8 cellular contexts compared by ENCODE assay signal in genomic region chr16:46918905-46919792, GRCh38. TPM values are rescaled to one million over a fixed set of nuclear protein-coding genes. Genes with fewer than 3 reads are reported as not detected.
DNase-seq lines count a peak whose midpoint lies in the region; ATAC-seq, FAIRE-seq and TF ChIP-seq lines count a peak whose summit lies in the region.

No MANE protein-coding gene starts in this region.

- 55 to 65% (median 55%) methylated on average over 21 of the region's 21 CpGs for WGBS in psoas muscle, 3 donors

- H3K4me3 ChIP-seq in psoas muscle = no peak overlapping the region

- peaks cover 9% of the 10 kb centered on the region for H3K4me1 ChIP-seq in psoas muscle

- H3K27ac Mint-ChIP-seq in activated T-cell treated with anti-CD3 and anti-CD28 coated beads, Interleukin-2, amount 50 U/mL, for 72 hours = no peak overlapping the region
- no peak overlapping the region for H3K27ac Mint-ChIP-seq in activated T-helper 1 cell treated with anti-CD3 and anti-CD28 coated beads, Interleukin-12 subunit alpha, Interleukin-12 subunit beta, Interleukin-2, Interleukin-4 antibody, amounts not matched to agents 30 ng/mL and 10 ng/mL and 1 ng/mL, durations not matched to agents 14 hours and 24 hours and 36 hours

- H3K27me3 ChIP-seq in psoas muscle (ENCODE audit: insufficient read depth in 3 of 3, low read length in 2 of 3) = no peaks in the 10 kb centered on the region

- peaks cover 11 to 17% of the 10 kb centered on the region in 2 donors for H3K36me3 Mint-ChIP-seq in activated T-cell treated with anti-CD3 and anti-CD28 coated beads, Interleukin-2, amount 50 U/mL, for 72 hours (ENCODE audit: insufficient read depth in 2 of 2)
- peaks cover 15% of the 10 kb centered on the region for H3K36me3 Mint-ChIP-seq in activated T-helper 1 cell treated with anti-CD3 and anti-CD28 coated beads, Interleukin-12 subunit alpha, Interleukin-12 subunit beta, Interleukin-2, Interleukin-4 antibody, amounts not matched to agents 30 ng/mL and 10 ng/mL and 1 ng/mL, durations not matched to agents 14 hours and 24 hours and 36 hours (ENCODE audit: low read depth)

- H3K27me3 Mint-ChIP-seq in activated T-cell treated with anti-CD3 and anti-CD28 coated beads, Interleukin-2, amount 50 U/mL, for 72 hours (ENCODE audit: low read depth) = no peaks in the 10 kb centered on the region
- H3K27me3 Mint-ChIP-seq in activated T-helper 1 cell treated with anti-CD3 and anti-CD28 coated beads, Interleukin-12 subunit alpha, Interleukin-12 subunit beta, Interleukin-2, Interleukin-4 antibody, amounts not matched to agents 30 ng/mL and 10 ng/mL and 1 ng/mL, durations not matched to agents 14 hours and 24 hours and 36 hours (ENCODE audit: insufficient read depth) = no peaks in the 10 kb centered on the region

- intact Hi-C loops in psoas muscle (cut with DNase I) = no loop called here
- intact Hi-C loops in activated T-helper 1 cell treated with anti-CD3 and anti-CD28 coated beads, Interleukin-12 subunit alpha, Interleukin-12 subunit beta, Interleukin-2, Interleukin-4 antibody, amounts not matched to agents 30 ng/mL and 10 ng/mL and 1 ng/mL, durations not matched to agents 14 hours and 24 hours and 36 hours (cut with micrococcal nuclease) = no loop called here

- H3K27ac ChIP-seq in psoas muscle = peak overlapping the region; percentile 30

- no peaks in the 10 kb centered on the region for H3K9me3 Mint-ChIP-seq in activated T-cell treated with anti-CD3 and anti-CD28 coated beads, Interleukin-2, amount 50 U/mL, for 72 hours
- no peaks in the 10 kb centered on the region for H3K9me3 Mint-ChIP-seq in activated T-helper 1 cell treated with anti-CD3 and anti-CD28 coated beads, Interleukin-12 subunit alpha, Interleukin-12 subunit beta, Interleukin-2, Interleukin-4 antibody, amounts not matched to agents 30 ng/mL and 10 ng/mL and 1 ng/mL, durations not matched to agents 14 hours and 24 hours and 36 hours

- ATAC-seq in activated T-cell treated with anti-CD3 and anti-CD28 coated beads, Interleukin-2, amount 50 U/mL, for 72 hours (replicated peaks in 1 of 2) = peak; percentile 37 to 70
- ATAC-seq in HG02852 (IDR thresholded peaks at IDR 0.05; ENCODE audit: unreplicated experiment) (peak; percentile 88), psoas muscle (peak in 3 of 4 donors; percentile 13 to 22 (median 15))

- no peaks in the 10 kb centered on the region for H3K9me3 ChIP-seq in psoas muscle

- H3K4me3 Mint-ChIP-seq in activated T-cell treated with anti-CD3 and anti-CD28 coated beads, Interleukin-2, amount 50 U/mL, for 72 hours = peak overlapping the region; percentile 3 to 6
- H3K4me3 Mint-ChIP-seq in activated T-helper 1 cell treated with anti-CD3 and anti-CD28 coated beads, Interleukin-12 subunit alpha, Interleukin-12 subunit beta, Interleukin-2, Interleukin-4 antibody, amounts not matched to agents 30 ng/mL and 10 ng/mL and 1 ng/mL, durations not matched to agents 14 hours and 24 hours and 36 hours = no peak overlapping the region

- no peak for FAIRE-seq in H54 (lab: Jason Lieb, UNC)

- TF ChIP-seq CTCF in psoas muscle (IDR thresholded peaks at IDR 0.05) = no peak

- no peaks in the 10 kb centered on the region for H3K4me1 Mint-ChIP-seq in activated T-cell treated with anti-CD3 and anti-CD28 coated beads, Interleukin-2, amount 50 U/mL, for 72 hours (ENCODE audit: low read depth)
- H3K4me1 Mint-ChIP-seq in activated T-helper 1 cell treated with anti-CD3 and anti-CD28 coated beads, Interleukin-12 subunit alpha, Interleukin-12 subunit beta, Interleukin-2, Interleukin-4 antibody, amounts not matched to agents 30 ng/mL and 10 ng/mL and 1 ng/mL, durations not matched to agents 14 hours and 24 hours and 36 hours (ENCODE audit: low read depth) = no peaks in the 10 kb centered on the region

- no peak for TF ChIP-seq POLR2A in H54 (IDR thresholded peaks at IDR 0.05; ENCODE audit: low read depth, low read length)

- DNase-seq in activated T-cell treated with anti-CD3 and anti-CD28 coated beads, Interleukin-2, amount 50 U/mL, for 72 hours = peak; percentile 4 to 13
- DNase-seq in activated T-cell treated with anti-CD3 and anti-CD28 coated beads for 4 hours = no peak
- peak; percentile 85 for DNase-seq in NCI-H774 (lab: John Stamatoyannopoulos, UW)
- DNase-seq in psoas muscle = no peak
- no peak for DNase-seq in H54 (ENCODE audit: insufficient read length, low spot score)
- no peak for DNase-seq in activated T-helper 1 cell treated with anti-CD3 and anti-CD28 coated beads, Interleukin-12 subunit alpha, Interleukin-12 subunit beta, Interleukin-2, Interleukin-4 antibody, amounts not matched to agents 30 ng/mL and 10 ng/mL and 1 ng/mL, durations not matched to agents 14 hours and 24 hours and 36 hours (ENCODE audit: low spot score)
- DNase-seq in activated CD4-positive, CD25-positive, alpha-beta regulatory T cell treated with anti-CD3 and anti-CD28 coated beads, Interleukin-2, amount 50 U/mL, for 72 hours = no peak

- peaks cover 3 to 48% of the 10 kb centered on the region in 2 donors for H3K36me3 ChIP-seq in psoas muscle (ENCODE audit: insufficient read depth in 1 of 2, low read depth in 1 of 2)

RNA-seq across cellular contexts. Expression of gene GPT2, which starts 35.0 kb away (rescaled TPM):
- 10 to 100 TPM; 36.5 to 38.2 TPM for total RNA-seq in activated T-cell treated with anti-CD3 and anti-CD28 coated beads, Interleukin-2, amount 50 U/mL, for 72 hours
- 100 to 1,000 TPM in 1 of 4 donors, 10 to 100 TPM in 3; 27.7 to 110 (median 65.3) TPM for total RNA-seq in psoas muscle
- 10 to 100 TPM; 25.7 to 52.5 (median 41.1) TPM for polyA plus RNA-seq in psoas muscle
- 20.9 and 22.3 TPM in 2 replicates for total RNA-seq in activated T-helper 1 cell treated with anti-CD3 and anti-CD28 coated beads, Interleukin-12 subunit alpha, Interleukin-12 subunit beta, Interleukin-2, Interleukin-4 antibody, amounts not matched to agents 30 ng/mL and 10 ng/mL and 1 ng/mL, durations not matched to agents 14 hours and 24 hours and 36 hours

RNA-seq across cellular contexts. Expression of gene DNAJA2, which starts 54.3 kb away (rescaled TPM):
- total RNA-seq in activated T-cell treated with anti-CD3 and anti-CD28 coated beads, Interleukin-2, amount 50 U/mL, for 72 hours = 10 to 100 TPM; 65.2 to 65.4 TPM
- 10 to 100 TPM; 64.3 to 96.4 (median 84.7) TPM for total RNA-seq in psoas muscle
- polyA plus RNA-seq in psoas muscle = 10 to 100 TPM; 68.7 to 78.5 (median 69.3) TPM
- 83.6 and 86.3 TPM in 2 replicates for total RNA-seq in activated T-helper 1 cell treated with anti-CD3 and anti-CD28 coated beads, Interleukin-12 subunit alpha, Interleukin-12 subunit beta, Interleukin-2, Interleukin-4 antibody, amounts not matched to agents 30 ng/mL and 10 ng/mL and 1 ng/mL, durations not matched to agents 14 hours and 24 hours and 36 hours

Comparison
In these comparisons a context has a peak if more than half of its experiments do, and no peak if none do; other contexts are left out.
1. DNase-seq: peak in activated T-cell treated with anti-CD3 and anti-CD28 coated beads, Interleukin-2, amount 50 U/mL, for 72 hours (2 of 2) and NCI-H774 (single experiment); none in activated T-cell treated with anti-CD3 and anti-CD28 coated beads for 4 hours (single experiment), psoas muscle (0 of 2), H54 (single experiment), activated T-helper 1 cell treated with anti-CD3 and anti-CD28 coated beads, Interleukin-12 subunit alpha, Interleukin-12 subunit beta, Interleukin-2, Interleukin-4 antibody, amounts not matched to agents 30 ng/mL and 10 ng/mL and 1 ng/mL, durations not matched to agents 14 hours and 24 hours and 36 hours (single experiment) and activated CD4-positive, CD25-positive, alpha-beta regulatory T cell treated with anti-CD3 and anti-CD28 coated beads, Interleukin-2, amount 50 U/mL, for 72 hours (single experiment).
2. ATAC-seq: peak in every context shown above with its lines; median percentile 88 in HG02852; 54 in activated T-cell treated with anti-CD3 and anti-CD28 coated beads, Interleukin-2, amount 50 U/mL, for 72 hours; 15 in psoas muscle.